In genomic region chr11:60769811-60770210, GRCh38 we compare ENCODE assay signal across 31 cellular contexts. TPM values are rescaled to one million over a fixed set of nuclear protein-coding genes. Genes with fewer than 3 reads are reported as not detected.
DNase-seq lines count a peak whose midpoint lies in the region; ATAC-seq and TF ChIP-seq lines count a peak whose summit lies in the region.
"Had no signal": no experiment of that assay in that cellular context is flagged by ENCODE, and none has a peak within 500 bp of the region (broad histone marks: within the 10 kb centered on the region; RNA-seq: fewer than 3 reads in every experiment).

No MANE protein-coding gene starts in this region.

- H3K4me3 Mint-ChIP-seq in MCF 10A (ENCODE audit: unreplicated experiment) (no peak overlapping the region), endothelial cell (ENCODE audit: unreplicated experiment) (peak overlapping the region; percentile 15), neural crest cell (no peak overlapping the region), T-helper 17 cell (no peak overlapping the region)
- H3K4me3 Mint-ChIP-seq: CD4-positive, alpha-beta T cell had no signal

- H4K20me1 ChIP-seq in mammary epithelial cell (ENCODE audit: insufficient read depth, low read length): no peaks in the 10 kb centered on the region
- H4K20me1 ChIP-seq: BLaER1 treated with 17β-estradiol and CSF1 and Interleukin-3, amounts not matched to agents 10 nM and 100 nM had no signal

- H3K27ac ChIP-seq in mammary epithelial cell (ENCODE audit: insufficient read depth, low read depth, low read length) (no peak overlapping the region), upper lobe of right lung (no peak overlapping the region)
- H3K27ac ChIP-seq: A549; BLaER1 treated with 17β-estradiol and CSF1 and Interleukin-3, amounts not matched to agents 10 nM and 100 nM; PC-9; SJCRH30 had no signal

- H3K27me3 Mint-ChIP-seq in MCF 10A (ENCODE audit: insufficient read depth, unreplicated experiment) (no peaks in the 10 kb centered on the region), endothelial cell (ENCODE audit: unreplicated experiment) (peaks cover 15% of the 10 kb centered on the region), neural crest cell (ENCODE audit: low read depth) (peaks cover 8% of the 10 kb centered on the region), T-helper 17 cell (peaks cover 62% of the 10 kb centered on the region)

- BruUV-seq in mammary epithelial cell (replicated peaks; lab: Mats Ljungman, UMichigan): no TSS peak
- BruUV-seq in MCF 10A (replicated peaks; lab: Mats Ljungman, UMichigan): no TSS peak

- CTCF ChIA-PET in mammary epithelial cell (lab: Charles Lee; ENCODE audit: low non-redundant PET): no interaction called here
- CTCF ChIA-PET in MCF 10A (lab: Yijun Ruan, JAX): interaction anchor here (0.6 to 1.5 kb wide), 2 partner anchors 9 to 12 kb away, joined by 4 to 6 read pairs; no protein-coding TSS in a partner anchor

- H3K9me3 Mint-ChIP-seq in MCF 10A (ENCODE audit: unreplicated experiment) (no peaks in the 10 kb centered on the region), endothelial cell (ENCODE audit: unreplicated experiment) (no peaks in the 10 kb centered on the region), neural crest cell (no peaks in the 10 kb centered on the region)
- H3K9me3 Mint-ChIP-seq: CD4-positive, alpha-beta T cell had no signal

- POLR2A ChIA-PET in MCF 10A (lab: Yijun Ruan, JAX): interaction anchor here (0.7 kb wide), 1 partner anchor 344 kb away, joined by 3 read pairs; no protein-coding TSS in a partner anchor

- H3K4me1 Mint-ChIP-seq in MCF 10A (ENCODE audit: insufficient read depth, unreplicated experiment): peaks cover 6% of the 10 kb centered on the region
- no peaks in the 10 kb centered on the region for H3K4me1 Mint-ChIP-seq in endothelial cell (ENCODE audit: unreplicated experiment)
- no peaks in the 10 kb centered on the region for H3K4me1 Mint-ChIP-seq in neural crest cell
- H3K4me1 Mint-ChIP-seq in T-helper 17 cell: peaks cover 9% of the 10 kb centered on the region

- H3K4me3 ChIP-seq in mammary epithelial cell (replicated peaks in 1 of 3; ENCODE audit: insufficient read depth in 1 of 3, low read depth in 2 of 3, low read length in 3 of 3) (no peak overlapping the region), upper lobe of right lung (no peak overlapping the region)
- H3K4me3 ChIP-seq: A549; BLaER1 treated with 17β-estradiol and CSF1 and Interleukin-3, amounts not matched to agents 10 nM and 100 nM; HAP-1; PC-9; SJCRH30 had no signal

- H3K9me3 ChIP-seq in mammary epithelial cell (replicated peaks; ENCODE audit: insufficient read depth, low read length) (no peaks in the 10 kb centered on the region), upper lobe of right lung (no peaks in the 10 kb centered on the region), T-helper 17 cell (ENCODE audit: control insufficient read depth, low read length, poor library complexity, severe bottlenecking) (no peaks in the 10 kb centered on the region)
- H3K9me3 ChIP-seq: A549; BLaER1 treated with 17β-estradiol and CSF1 and Interleukin-3, amounts not matched to agents 10 nM and 100 nM; HAP-1; SJCRH30 had no signal

- no peak overlapping the region for H2AFZ ChIP-seq in mammary epithelial cell (ENCODE audit: low read depth, low read length)
- H2AFZ ChIP-seq: PC-9 had no signal

- dilution Hi-C loops in mammary epithelial cell (cut with HindIII; ENCODE audit: low sequenced_read_pairs): no loop called here

- H3K4me1 ChIP-seq in mammary epithelial cell (ENCODE audit: insufficient read depth, low read length) (peaks cover 6% of the 10 kb centered on the region), upper lobe of right lung (no peaks in the 10 kb centered on the region)
- H3K4me1 ChIP-seq: A549, HAP-1, SJCRH30 had no signal

- H3K36me3 Mint-ChIP-seq in MCF 10A (ENCODE audit: insufficient read depth, unreplicated experiment) (no peaks in the 10 kb centered on the region), endothelial cell (ENCODE audit: low read depth, unreplicated experiment) (no peaks in the 10 kb centered on the region), neural crest cell (ENCODE audit: low read depth) (no peaks in the 10 kb centered on the region), T-helper 17 cell (ENCODE audit: low read depth) (no peaks in the 10 kb centered on the region)

- H3K27ac Mint-ChIP-seq in MCF 10A (ENCODE audit: low read depth, unreplicated experiment) (no peak overlapping the region), endothelial cell (ENCODE audit: unreplicated experiment) (no peak overlapping the region), neural crest cell (ENCODE audit: unreplicated experiment) (peak overlapping the region; percentile 35), T-helper 17 cell (no peak overlapping the region)
- H3K27ac Mint-ChIP-seq: CD4-positive, alpha-beta T cell had no signal

- H3K4me2 ChIP-seq in mammary epithelial cell (ENCODE audit: insufficient read depth, low read depth, low read length): peak overlapping the region; percentile 24
- H3K4me2 ChIP-seq: A549; BLaER1 treated with 17β-estradiol and CSF1 and Interleukin-3, amounts not matched to agents 10 nM and 100 nM; PC-9 had no signal

- WGBS in mammary epithelial cell (ENCODE audit: low coverage, missing lambda C conversion rate): 82% methylated on average over 8 of the region's 11 CpGs

- H3K36me3 ChIP-seq in mammary epithelial cell (ENCODE audit: insufficient read depth, low read length) (no peaks in the 10 kb centered on the region), upper lobe of right lung (no peaks in the 10 kb centered on the region)
- H3K36me3 ChIP-seq: BLaER1 treated with 17β-estradiol and CSF1 and Interleukin-3, amounts not matched to agents 10 nM and 100 nM; HAP-1; SJCRH30 had no signal

- H3K9ac ChIP-seq in mammary epithelial cell (ENCODE audit: insufficient read depth, low read length): no peak overlapping the region
- H3K9ac ChIP-seq: BLaER1 treated with 17β-estradiol and CSF1 and Interleukin-3, amounts not matched to agents 10 nM and 100 nM had no signal

- H3K79me2 ChIP-seq in mammary epithelial cell (ENCODE audit: insufficient read depth, low read length): no peaks in the 10 kb centered on the region

- H3K27me3 ChIP-seq in mammary epithelial cell (ENCODE audit: insufficient read depth, low read length) (no peaks in the 10 kb centered on the region), upper lobe of right lung (peaks cover 17% of the 10 kb centered on the region)
- H3K27me3 ChIP-seq: BLaER1 treated with 17β-estradiol and CSF1 and Interleukin-3, amounts not matched to agents 10 nM and 100 nM; SJCRH30 had no signal

- in situ Hi-C loops in mammary epithelial cell (cut with MboI; ENCODE audit: low sequenced_read_pairs in 2 of 2): no loop called here

- ATAC-seq in upper lobe of right lung (no peak), GM19455 (IDR thresholded peaks at IDR 0.05; ENCODE audit: unreplicated experiment) (no peak), T-helper 17 cell (no peak), GM19395 (IDR thresholded peaks at IDR 0.05; ENCODE audit: unreplicated experiment) (no peak)
- ATAC-seq: A549, Right ventricle myocardium inferior, SK-N-SH treated with all-trans-retinoic acid at 6 μM for 48 hours had no signal

- DNase-seq in mammary epithelial cell (no peak), MCF 10A (ENCODE audit: unreplicated experiment) (no peak), endothelial cell (ENCODE audit: low spot score) (no peak), neural crest cell (ENCODE audit: low read depth, low spot score) (no peak), upper lobe of right lung (peak; percentile 58), T-helper 17 cell (no peak)
- DNase-seq: AML-193; CD4-positive, alpha-beta T cell; DMS53; GOT3; KG1; MM.1S; NCI-H1048; NCI-H1436; NCI-H1930; NCI-H2107; NCI-H524 treated with DMSO at 0.1 percent for 48 hours; NCI-H82; NK-92 treated with Interleukin-12 subunit alpha and Interleukin-12 subunit beta, amount 100 ng/mL, for 24 hours; PC-9; SJCRH30 had no signal

- no peak for TF ChIP-seq CTCF in mammary epithelial cell (conservative IDR thresholded peaks at IDR 0.05 in 1 of 2, IDR thresholded peaks at IDR 0.05 in 1 of 2; ENCODE audit: extremely low read depth in 1 of 2, insufficient read depth in 1 of 2, low read depth in 1 of 2, low read length in 2 of 2)
- no peak for TF ChIP-seq CTCF in MCF 10A (IDR thresholded peaks at IDR 0.05; ENCODE audit: unreplicated experiment)
- TF ChIP-seq CTCF in endothelial cell (IDR thresholded peaks at IDR 0.05; ENCODE audit: unreplicated experiment): no peak
- no peak for TF ChIP-seq CTCF in neural crest cell (conservative IDR thresholded peaks at IDR 0.05)
- TF ChIP-seq CTCF in upper lobe of right lung (IDR thresholded peaks at IDR 0.05): no peak

- intact Hi-C loops in mammary epithelial cell (cut with micrococcal nuclease) (loop anchor here (10.0 kb wide), 2 partner anchors 405 to 505 kb away; no protein-coding TSS in a partner anchor), MCF 10A (cut with micrococcal nuclease) (no loop called here), upper lobe of right lung (cut with DNase I) (no loop called here)

RNA-seq across cellular contexts. Expression of gene MS4A15, which starts 13.1 kb away (rescaled TPM):
- total RNA-seq in mammary epithelial cell (not detected), MCF 10A (2022) (not detected in 2 replicates), endothelial cell (ENCODE audit: unreplicated experiment) (not detected), neural crest cell (not detected in 2 replicates), upper lobe of right lung (147 TPM), T-helper 17 cell (not detected)
- not detected for polyA plus RNA-seq in mammary epithelial cell
- not detected for polyA minus RNA-seq in mammary epithelial cell
- total RNA-seq: CD4-positive, alpha-beta T cell; Daoy; G401; PC-9; Right ventricle myocardium inferior; RPMI7951; SJCRH30 had no signal
- polyA plus RNA-seq: A549 had no signal

RNA-seq across cellular contexts. Expression of gene MS4A10, which starts 15.3 kb away (rescaled TPM):
- total RNA-seq in mammary epithelial cell: not detected
- not detected for polyA plus RNA-seq in mammary epithelial cell
- polyA minus RNA-seq in mammary epithelial cell: 2.9 TPM
- total RNA-seq in MCF 10A (2022): not detected in 2 replicates
- not detected for total RNA-seq in endothelial cell (ENCODE audit: unreplicated experiment)
- total RNA-seq in neural crest cell: not detected in 2 replicates
- not detected for total RNA-seq in upper lobe of right lung
- not detected for total RNA-seq in T-helper 17 cell
- total RNA-seq: CD4-positive, alpha-beta T cell; Daoy; G401; PC-9; Right ventricle myocardium inferior; RPMI7951; SJCRH30 had no signal
- polyA plus RNA-seq: A549 had no signal

RNA-seq across cellular contexts. Expression of gene MS4A18, which starts 45.3 kb away (rescaled TPM):
- total RNA-seq in mammary epithelial cell (not detected), MCF 10A (2022) (not detected in 2 replicates), endothelial cell (ENCODE audit: unreplicated experiment) (not detected), neural crest cell (not detected in 2 replicates), upper lobe of right lung (not detected), T-helper 17 cell (not detected)
- not detected for polyA plus RNA-seq in mammary epithelial cell
- polyA minus RNA-seq in mammary epithelial cell: not detected
- total RNA-seq: CD4-positive, alpha-beta T cell; Daoy; G401; PC-9; Right ventricle myocardium inferior; RPMI7951; SJCRH30 had no signal
- polyA plus RNA-seq: A549 had no signal

Comparison
In these comparisons a context has a peak if more than half of its experiments do, and no peak if none do; other contexts are left out.
1. RNA of gene MS4A15, which starts 13.1 kb away (total RNA-seq): 147 TPM in upper lobe of right lung (single experiment); not detected in mammary epithelial cell, not detected in MCF 10A, not detected in endothelial cell (single experiment), not detected in neural crest cell and not detected in T-helper 17 cell; every median in the first group is over 100 times any median in the second.